ENCODE assay signal across 8 cellular contexts in the genomic region with DNA sequence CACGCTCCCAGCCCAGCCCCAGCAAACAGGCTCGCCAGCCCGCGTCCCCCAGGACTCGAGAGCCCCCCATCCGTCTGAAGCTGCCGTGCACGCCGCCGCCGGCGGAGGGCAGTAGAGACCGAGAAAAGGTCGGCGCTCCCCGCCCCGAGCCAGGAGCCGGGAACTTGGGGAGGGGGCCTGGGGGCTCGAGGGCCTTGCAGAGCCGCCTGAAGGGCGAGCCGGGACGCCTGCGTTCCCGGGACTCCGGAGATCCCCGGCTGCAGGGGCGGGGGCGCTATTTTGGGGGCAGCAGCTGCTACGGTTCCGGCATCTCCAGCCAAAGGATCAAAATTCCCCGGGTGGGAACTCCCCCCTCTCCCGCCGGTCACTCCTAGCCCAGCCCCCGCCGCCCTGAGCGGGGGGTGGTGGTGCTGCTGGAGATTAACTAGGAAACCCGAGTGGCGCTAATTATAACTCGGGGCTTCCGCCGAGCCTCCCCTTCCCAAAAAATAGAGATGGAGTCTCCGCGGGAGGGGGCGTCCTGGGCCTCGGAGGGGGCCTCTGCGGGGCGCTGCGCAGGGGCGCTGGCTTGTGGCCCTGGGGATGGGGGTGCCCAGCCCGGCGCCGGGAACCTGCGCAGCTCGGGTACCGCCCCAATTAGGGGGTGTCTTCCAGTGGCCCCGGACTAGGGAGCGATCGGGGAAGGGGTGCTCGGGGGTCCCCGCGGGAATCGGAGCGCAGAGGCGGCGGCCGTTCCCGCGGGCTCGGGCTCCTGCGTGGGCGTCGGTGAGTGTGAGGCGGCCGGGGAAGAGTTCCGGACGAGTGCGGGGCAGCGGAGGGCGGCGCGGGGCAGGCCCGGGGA. TPM values are rescaled to one million over a fixed set of nuclear protein-coding genes. Genes with fewer than 3 reads are reported as not detected.
DNase-seq lines count a peak whose midpoint lies in the region; ATAC-seq and TF ChIP-seq lines count a peak whose summit lies in the region.
"Had no signal": no experiment of that assay in that cellular context is flagged by ENCODE, and none has a peak within 500 bp of the region (broad histone marks: within the 10 kb centered on the region; RNA-seq: fewer than 3 reads in every experiment).

No MANE protein-coding gene starts in this region.

- H3K9me3 ChIP-seq in prostate gland: no peaks in the 10 kb centered on the region

- no peaks in the 10 kb centered on the region for H3K27me3 ChIP-seq in prostate gland (replicated peaks; ENCODE audit: insufficient read depth)

- POLR2A ChIA-PET in GM10248 (lab: Yijun Ruan, JAX): interaction anchor here (0.8 kb wide), 1 partner anchor 21 kb away, joined by 4 read pairs; a partner anchor contains a TSS

- H3K36me3 Mint-ChIP-seq in activated naive CD4-positive, alpha-beta T cell treated with anti-CD3 and anti-CD28 coated beads for 36 hours (ENCODE audit: low read depth): no peaks in the 10 kb centered on the region

- intact Hi-C loops in activated naive CD4-positive, alpha-beta T cell treated with anti-CD3 and anti-CD28 coated beads for 36 hours (cut with micrococcal nuclease): loop anchor here (1.0 to 10.0 kb wide), 5 partner anchors 71 to 350 kb away; a partner anchor contains a TSS
- intact Hi-C loops in left cardiac atrium (cut with DNase I): loop anchor here (5.0 to 10.0 kb wide), 2 partner anchors 162 to 280 kb away; no protein-coding TSS in a partner anchor
- intact Hi-C loops in prostate gland (cut with DNase I): no loop called here

- peak; percentile 7 to 21 for ATAC-seq in left cardiac atrium
- ATAC-seq in GM18870 (IDR thresholded peaks at IDR 0.05; ENCODE audit: unreplicated experiment): no peak

- H3K27me3 Mint-ChIP-seq in activated naive CD4-positive, alpha-beta T cell treated with anti-CD3 and anti-CD28 coated beads for 36 hours (ENCODE audit: low read depth): peaks cover 36% of the 10 kb centered on the region

- peak overlapping the region; percentile 7 to 56 for H3K27ac ChIP-seq in prostate gland

- no peaks in the 10 kb centered on the region for H3K36me3 ChIP-seq in prostate gland

- H3K4me3 ChIP-seq in prostate gland: peak overlapping the region; percentile 31 to 51

- H3K4me3 Mint-ChIP-seq in activated naive CD4-positive, alpha-beta T cell treated with anti-CD3 and anti-CD28 coated beads for 36 hours: no peak overlapping the region

- peak; percentile 95 for TF ChIP-seq CTCF in GM10248 (IDR thresholded peaks at IDR 0.05; ENCODE audit: control extremely low read depth, extremely low read depth, low read depth, missing control alignments)
- TF ChIP-seq CTCF in prostate gland (IDR thresholded peaks at IDR 0.05): peak; percentile 66 to 95 (median 84)

- H3K9me3 Mint-ChIP-seq in activated naive CD4-positive, alpha-beta T cell treated with anti-CD3 and anti-CD28 coated beads for 36 hours: no peaks in the 10 kb centered on the region
- H3K9me3 Mint-ChIP-seq: activated naive CD4-positive, alpha-beta T cell treated with anti-CD3 and anti-CD28 coated beads, Interleukin-2, amount 50 U/mL, for 72 hours had no signal

- no peak overlapping the region for H3K27ac Mint-ChIP-seq in activated naive CD4-positive, alpha-beta T cell treated with anti-CD3 and anti-CD28 coated beads for 36 hours
- H3K27ac Mint-ChIP-seq: activated naive CD4-positive, alpha-beta T cell treated with anti-CD3 and anti-CD28 coated beads, Interleukin-2, amount 50 U/mL, for 72 hours had no signal

- DNase-seq in GM10248 (ENCODE audit: extremely low spot score): peak; percentile 73
- peak; percentile 34 for DNase-seq in NCI-H2171 treated with DMSO at 0.1 percent for 48 hours (lab: John Stamatoyannopoulos, UW)
- DNase-seq in activated naive CD4-positive, alpha-beta T cell treated with anti-CD3 and anti-CD28 coated beads for 36 hours: peak; percentile 47
- DNase-seq in left cardiac atrium: peak; percentile 68
- peak; percentile 41 for DNase-seq in prostate gland (ENCODE audit: low spot score)
- no peak for DNase-seq in KG1 (lab: John Stamatoyannopoulos, UW)

- H3K4me1 ChIP-seq in prostate gland (replicated peaks): peaks cover 17% of the 10 kb centered on the region

- peaks cover 19% of the 10 kb centered on the region for H3K4me1 Mint-ChIP-seq in activated naive CD4-positive, alpha-beta T cell treated with anti-CD3 and anti-CD28 coated beads for 36 hours (ENCODE audit: low read depth)

- WGBS in prostate gland: under 1% methylated on average over 71 of the region's 83 CpGs

- TF ChIP-seq POLR2A in prostate gland (IDR thresholded peaks at IDR 0.05): no peak

- CTCF ChIA-PET in GM10248 (lab: Yijun Ruan, JAX): interaction anchor here (0.7 to 3.5 kb wide), 15 partner anchors 9 to 388 kb away, joined by 3 to 16 read pairs (median 4); a partner anchor contains a TSS
- CTCF ChIA-PET in activated naive CD4-positive, alpha-beta T cell treated with anti-CD3 and anti-CD28 coated beads for 36 hours (lab: Charles Lee): interaction anchor here (0.6 to 3.7 kb wide), 4 partner anchors 70 to 1530 kb away, joined by 3 to 20 read pairs (median 6); no protein-coding TSS in a partner anchor

RNA-seq across cellular contexts. Expression of a gene that starts 0.6 kb away (rescaled TPM):
- not detected for total RNA-seq in activated naive CD4-positive, alpha-beta T cell treated with anti-CD3 and anti-CD28 coated beads for 36 hours
- total RNA-seq in left cardiac atrium (10 to 100 TPM in 1 of 2 donors, 1 to 10 TPM in 1; 8.5 to 30.9 TPM), prostate gland (10 to 100 TPM in 1 of 2 donors, 1 to 10 TPM in 1; 6.6 to 17.5 TPM)

RNA-seq across cellular contexts. Expression of a gene that starts 5.6 kb away (rescaled TPM):
- total RNA-seq in activated naive CD4-positive, alpha-beta T cell treated with anti-CD3 and anti-CD28 coated beads for 36 hours: 1 to 10 TPM in 1 of 2 experiments, under 1 TPM in 1; 0.64 to 1.4 TPM
- total RNA-seq in left cardiac atrium (1 to 10 TPM; 2.7 to 4.3 TPM), prostate gland (1 to 10 TPM; 6.4 to 8.4 TPM)

RNA-seq across cellular contexts. Expression of a gene that starts 20.2 kb away (rescaled TPM):
- total RNA-seq in activated naive CD4-positive, alpha-beta T cell treated with anti-CD3 and anti-CD28 coated beads for 36 hours: 100 to 1,000 TPM; 166 to 169 TPM
- 10 to 100 TPM; 65.1 to 87.0 TPM for total RNA-seq in left cardiac atrium
- 100 to 1,000 TPM; 105 to 182 TPM for total RNA-seq in prostate gland

RNA-seq across cellular contexts. Expression of a gene that starts 27.9 kb away (rescaled TPM):
- 10 to 100 TPM; 19.8 to 21.0 TPM for total RNA-seq in activated naive CD4-positive, alpha-beta T cell treated with anti-CD3 and anti-CD28 coated beads for 36 hours
- total RNA-seq in left cardiac atrium (10 to 100 TPM; 36.5 to 48.0 TPM), prostate gland (100 to 1,000 TPM in 1 of 2 donors, 10 to 100 TPM in 1; 65.9 to 113 TPM)

RNA-seq across cellular contexts. Expression of a gene that starts 42.6 kb away (rescaled TPM):
- 10 to 100 TPM; 10.1 to 10.5 TPM for total RNA-seq in activated naive CD4-positive, alpha-beta T cell treated with anti-CD3 and anti-CD28 coated beads for 36 hours
- total RNA-seq in left cardiac atrium (10 to 100 TPM; 13.4 to 14.7 TPM), prostate gland (10 to 100 TPM; 22.0 to 29.4 TPM)

Comparison
In these comparisons a context has a peak if more than half of its experiments do, and no peak if none do; other contexts are left out.
1. RNA of a gene that starts 0.6 kb away (total RNA-seq): 8.5 to 30.9 TPM in left cardiac atrium and 6.6 to 17.5 TPM in prostate gland; not detected in activated naive CD4-positive, alpha-beta T cell treated with anti-CD3 and anti-CD28 coated beads for 36 hours; every median in the first group is over 4 times any median in the second.